ENCODE assay signal across 13 cellular contexts in genomic region chr7:100543586-100543985, GRCh38. TPM values are rescaled to one million over a fixed set of nuclear protein-coding genes. Genes with fewer than 3 reads are reported as not detected.
A peak's percentile ranks its signal among the peaks of the same experiment; 100 is the strongest.
DNase-seq lines count a peak whose midpoint lies in the region; ATAC-seq, FAIRE-seq and TF ChIP-seq lines count a peak whose summit lies in the region.
"Had no signal": no experiment of that assay in that cellular context is flagged by ENCODE, and none has a peak within 500 bp of the region (broad histone marks: within the 10 kb centered on the region; RNA-seq: fewer than 3 reads in every experiment).

No MANE protein-coding gene starts in this region.

- no peak overlapping the region for H2BK5ac ChIP-seq in H1 (ENCODE audit: low read depth, low read length)

- H3K27me3 ChIP-seq in RWPE2 (ENCODE audit: insufficient read depth, poor library complexity, severe bottlenecking) (no peaks in the 10 kb centered on the region), H1 (replicated peaks in 1 of 4; ENCODE audit: control insufficient read depth in 3 of 4, extremely low read depth in 1 of 4, insufficient read depth in 3 of 4, low read length in 3 of 4) (peaks cover 0 to 3% (median 2%) of the 10 kb centered on the region in 4 experiments; a peak in 3 of 7 replicates), small intestine (ENCODE audit: control insufficient read depth in 2 of 2, insufficient read depth in 2 of 2, low read length in 2 of 2) (no peaks in the 10 kb centered on the region)
- H3K27me3 ChIP-seq: right atrium auricular region, SJCRH30 had no signal

- intact Hi-C loops in Calu3 (cut with micrococcal nuclease; ENCODE audit: unreplicated experiment) = no loop called here

- no peak overlapping the region for H3K18ac ChIP-seq in H1 (ENCODE audit: extremely low read depth, low read length)

- no peaks in the 10 kb centered on the region for H3K27me3 Mint-ChIP-seq in Calu3 (ENCODE audit: unreplicated experiment)

- ATAC-seq in RWPE2 (ENCODE audit: low read depth) (no peak), GM21737 (IDR thresholded peaks at IDR 0.05; ENCODE audit: unreplicated experiment) (no peak)

- no peak overlapping the region for H4K5ac ChIP-seq in H1 (ENCODE audit: insufficient read length, low read depth, low read length)

- peaks cover 35% of the 10 kb centered on the region for H3K36me3 Mint-ChIP-seq in Calu3 (ENCODE audit: insufficient read depth, unreplicated experiment)

- H2AK5ac ChIP-seq in H1 (ENCODE audit: low read depth, low read length) = no peak overlapping the region

- TF ChIP-seq CTCF in Calu3 (IDR thresholded peaks at IDR 0.05; ENCODE audit: unreplicated experiment) = no peak
- TF ChIP-seq CTCF in RWPE2 (IDR thresholded peaks at IDR 0.05; ENCODE audit: poor library complexity, severe bottlenecking) = no peak
- no peak for TF ChIP-seq CTCF in H1 (IDR thresholded peaks at IDR 0.05; ENCODE audit: control extremely low read depth in 1 of 3, insufficient read depth in 1 of 3, low read depth in 1 of 3, low read length in 3 of 3)

- no peak overlapping the region for H4K8ac ChIP-seq in H1 (ENCODE audit: extremely low read depth, insufficient read depth, low read length)

- no peak for TF ChIP-seq POLR2A in H1 (IDR thresholded peaks at IDR 0.05; ENCODE audit: control extremely low read depth in 1 of 2, low read depth in 2 of 2, low read length in 2 of 2)

- DNase-seq in Calu3 = no peak
- DNase-seq in RWPE2 (ENCODE audit: low spot score) = no peak
- no peak for DNase-seq in H1 (ENCODE audit: low read depth in 1 of 2, low spot score in 2 of 2)
- no peak for DNase-seq in small intestine
- no peak for DNase-seq in foreskin melanocyte
- no peak for DNase-seq in mucosa of gallbladder (ENCODE audit: low spot score)
- no peak for DNase-seq in SIG-M5 treated with dmso at 0.1 percent for 504 hours (lab: John Stamatoyannopoulos, UW; ENCODE audit: unreplicated experiment)
- DNase-seq: NCI-H226, SJCRH30 had no signal

- no TSS peak for BruUV-seq in Calu3 (replicated peaks; lab: Mats Ljungman, UMichigan)

- H4K91ac ChIP-seq in H1 (replicated peaks; ENCODE audit: insufficient read length, low read length) = no peak overlapping the region

- peaks cover 75% of the 10 kb centered on the region for H3K4me1 Mint-ChIP-seq in Calu3 (ENCODE audit: low read depth, unreplicated experiment)

- H3K27ac ChIP-seq in RWPE2 (ENCODE audit: poor library complexity, severe bottlenecking) (peak overlapping the region; percentile 98), H1 (ENCODE audit: low read depth, low read length) (no peak overlapping the region), small intestine (ENCODE audit: low read depth in 1 of 2, low read length in 1 of 2) (peak overlapping the region; percentile 42 to 57)
- H3K27ac ChIP-seq: SJCRH30 had no signal

- H3K23me2 ChIP-seq in H1 (ENCODE audit: low read depth, low read length) = peaks cover 4% of the 10 kb centered on the region

- no peaks in the 10 kb centered on the region for H3K9me3 Mint-ChIP-seq in Calu3 (ENCODE audit: low read depth, unreplicated experiment)

- no peak overlapping the region for H2BK15ac ChIP-seq in H1 (ENCODE audit: low read length)

- H3K23ac ChIP-seq in H1 (ENCODE audit: insufficient read length) = no peak overlapping the region

- H3K4me3 ChIP-seq in RWPE2 (ENCODE audit: severe bottlenecking) (no peak overlapping the region), H1 (ENCODE audit: extremely low read depth in 1 of 4, insufficient read depth in 2 of 4, low read depth in 3 of 4, low read length in 4 of 4) (no peak overlapping the region), small intestine (ENCODE audit: low read depth in 1 of 2, low read length in 2 of 2) (no peak overlapping the region)
- H3K4me3 ChIP-seq: right atrium auricular region, SJCRH30 had no signal

- no peak for TF ChIP-seq RAD21 in H1 (IDR thresholded peaks at IDR 0.05 in 1 of 2, conservative IDR thresholded peaks at IDR 0.05 in 1 of 2; ENCODE audit: low read depth in 2 of 2, low read length in 2 of 2)

- H3K79me2 ChIP-seq in H1 (ENCODE audit: control insufficient read depth in 1 of 2, insufficient read depth in 2 of 2, low read length in 2 of 2) = peaks cover 0 to 48% of the 10 kb centered on the region in 2 experiments; a peak in 3 of 4 replicates

- no peak overlapping the region for H3K4ac ChIP-seq in H1 (replicated peaks; ENCODE audit: insufficient read length, low read depth, low read length)

- no peak overlapping the region for H3K56ac ChIP-seq in H1 (replicated peaks; ENCODE audit: insufficient read length, low read depth, low read length)

- H3K9ac ChIP-seq in H1 (replicated peaks in 1 of 4; ENCODE audit: extremely low read depth in 1 of 4, low read depth in 3 of 4, low read length in 3 of 4) = no peak overlapping the region

- H2BK12ac ChIP-seq in H1 (ENCODE audit: low read depth, low read length) = peak overlapping the region; percentile 55; the same call in 1 of the 2 replicates

- no peaks in the 10 kb centered on the region for H4K20me1 ChIP-seq in H1 (replicated peaks in 1 of 2; ENCODE audit: control insufficient read depth in 1 of 2, insufficient read depth in 2 of 2, low read length in 2 of 2)

- H2BK20ac ChIP-seq in H1 (ENCODE audit: low read length) = no peak overlapping the region

- TF ChIP-seq EP300 in H1 (IDR thresholded peaks at IDR 0.05; ENCODE audit: borderline replicate concordance in 1 of 2, low read depth in 2 of 2, low read length in 2 of 2) = no peak

- H3K9me3 ChIP-seq in RWPE2 (ENCODE audit: severe bottlenecking) = no peaks in the 10 kb centered on the region
- H3K9me3 ChIP-seq in H1 (ENCODE audit: insufficient read depth in 2 of 2, low read depth in 1 of 2, low read length in 1 of 2) = no peaks in the 10 kb centered on the region
- no peaks in the 10 kb centered on the region for H3K9me3 ChIP-seq in small intestine (ENCODE audit: control insufficient read depth, low read depth)
- H3K9me3 ChIP-seq: right atrium auricular region, SJCRH30 had no signal

- FAIRE-seq in H1 (lab: Jason Lieb, UNC) (no peak), small intestine (lab: Jason Lieb, UNC) (no peak)

- H3K36me3 ChIP-seq in RWPE2 (ENCODE audit: low read depth) (peaks cover 1% of the 10 kb centered on the region), H1 (ENCODE audit: control insufficient read depth in 2 of 4, insufficient read depth in 4 of 4, low read length in 3 of 4) (no peaks in the 10 kb centered on the region), small intestine (ENCODE audit: control insufficient read depth in 2 of 2, insufficient read depth in 2 of 2, low read length in 2 of 2) (no peaks in the 10 kb centered on the region)
- H3K36me3 ChIP-seq: right atrium auricular region, SJCRH30 had no signal

- no peak overlapping the region for H2AFZ ChIP-seq in H1 (ENCODE audit: low read length)

- H2BK120ac ChIP-seq in H1 (replicated peaks; ENCODE audit: low read depth, low read length) = no peak overlapping the region

- H3K4me3 Mint-ChIP-seq in Calu3 (ENCODE audit: low read depth, unreplicated experiment) = no peak overlapping the region

- no peak overlapping the region for H3K4me2 ChIP-seq in H1 (ENCODE audit: insufficient read depth in 1 of 2, low read depth in 2 of 2, low read length in 2 of 2)

- H3K14ac ChIP-seq in H1 (ENCODE audit: insufficient read length) = no peak overlapping the region

- CTCF ChIA-PET in Calu3 (lab: Charles Lee) = no interaction called here
- CTCF ChIA-PET in H1 (lab: Charles Lee; ENCODE audit: partially characterized antibody) = interaction anchor here (0.6 to 26.5 kb wide), 4 partner anchors 9 to 68 kb away, joined by 3 to 341 read pairs (median 4); no protein-coding TSS in a partner anchor

- 46% methylated on average over 1 of the region's 1 CpG; no CpG with 5 or more reads in 1 of the 2 experiments for WGBS in H1 (ENCODE audit: extremely low coverage in 1 of 2, insufficient coverage in 1 of 2, insufficient read length in 1 of 2, insufficient replicate concordance in 2 of 2, low coverage in 1 of 2, low lambda C conversion rate in 2 of 2, missing lambda C conversion rate in 1 of 2), 2 experiments
- 43 to 56% (median 50%) methylated on average over 1 of the region's 1 CpG for WGBS in small intestine, 3 donors

- H3K4me1 ChIP-seq in RWPE2 (ENCODE audit: insufficient read depth, poor library complexity, severe bottlenecking) = peaks cover 45% of the 10 kb centered on the region
- H3K4me1 ChIP-seq in H1 (replicated peaks in 1 of 4; ENCODE audit: control insufficient read depth in 3 of 4, insufficient read depth in 4 of 4, low read length in 3 of 4) = peaks cover 13 to 49% (median 28%) of the 10 kb centered on the region in 4 experiments; a peak in 6 of 7 replicates
- H3K4me1 ChIP-seq in small intestine (ENCODE audit: control insufficient read depth in 2 of 2, insufficient read depth in 1 of 2, low read depth in 1 of 2, low read length in 1 of 2) = peaks cover 27 to 40% of the 10 kb centered on the region in 2 donors

- H3K79me1 ChIP-seq in H1 (ENCODE audit: low read depth, low read length) = no peaks in the 10 kb centered on the region; the same call in 1 of the 2 replicates

- POLR2A ChIA-PET in H1 (lab: Charles Lee; ENCODE audit: partially characterized antibody) = interaction anchor here (0.8 to 2.7 kb wide), 6 partner anchors 12 to 74 kb away, joined by 3 to 6 read pairs (median 3); no protein-coding TSS in a partner anchor

- H3K27ac Mint-ChIP-seq in Calu3 (ENCODE audit: unreplicated experiment) = peak overlapping the region; percentile 99

RNA-seq across cellular contexts. Expression of gene AGFG2, which starts 4.6 kb away (rescaled TPM):
- total RNA-seq in Calu3 (2022) (45.6 and 63.1 TPM in 2 replicates), mucosa of gallbladder (102 TPM)
- 7.6 TPM in 2 replicates for total RNA-seq in H1 (2021; fragmentation: NEBNext Ultra II Directional; extraction: Animal tissue kit (Norgen Biotek cat#: 25700))
- polyA plus RNA-seq in H1 (2011; rRNA removed) (11.2 and 15.9 TPM in 2 replicates), small intestine (10 to 100 TPM in 2 of 3 donors, 1 to 10 TPM in 1; 9.5 to 23.9 (median 11.0) TPM)
- 8.7 TPM for polyA plus RNA-seq in H1 (2011; cell fraction: cytosol; rRNA removed)
- polyA plus RNA-seq in H1 (2011; cell fraction: nucleus; rRNA removed) = 18.2 TPM
- 5.8 to 9.2 TPM (median 6.5 TPM) in 4 replicates for polyA plus RNA-seq in H1 (2012, experiment 1 of 2)
- polyA plus RNA-seq in H1 (2012, experiment 2 of 2) = 4.1 TPM
- 2.6 TPM for polyA plus RNA-seq in H1 (2013, experiment 1 of 2)
- polyA plus RNA-seq in H1 (2013, experiment 2 of 2) = 3.0 TPM
- 7.0 and 7.5 TPM in 2 replicates for polyA minus RNA-seq in H1 (2011; rRNA and poly(A)+ RNA removed)
- polyA minus RNA-seq in H1 (2011; cell fraction: cytosol; rRNA and poly(A)+ RNA removed) = 12.4 TPM
- polyA minus RNA-seq in H1 (2011; cell fraction: nucleus; rRNA and poly(A)+ RNA removed) = 13.5 TPM

RNA-seq across cellular contexts. Expression of gene SAP25, which starts 30.1 kb away (rescaled TPM):
- total RNA-seq in Calu3 (2022) = 3.1 and 3.2 TPM in 2 replicates
- 5.4 and 5.8 TPM in 2 replicates for total RNA-seq in H1 (2021; fragmentation: NEBNext Ultra II Directional; extraction: Animal tissue kit (Norgen Biotek cat#: 25700))
- polyA plus RNA-seq in H1 (2011; rRNA removed) = 3.6 and 8.2 TPM in 2 replicates
- 2.3 TPM for polyA plus RNA-seq in H1 (2011; cell fraction: cytosol; rRNA removed)
- 33.0 TPM for polyA plus RNA-seq in H1 (2011; cell fraction: nucleus; rRNA removed)
- polyA plus RNA-seq in H1 (2012, experiment 1 of 2) = 4.8 to 6.4 TPM (median 5.3 TPM) in 4 replicates
- polyA plus RNA-seq in H1 (2012, experiment 2 of 2) = 4.1 TPM
- 5.7 TPM for polyA plus RNA-seq in H1 (2013, experiment 1 of 2)
- 4.9 TPM for polyA plus RNA-seq in H1 (2013, experiment 2 of 2)
- polyA minus RNA-seq in H1 (2011; rRNA and poly(A)+ RNA removed) = not detected in 2 replicates
- not detected for polyA minus RNA-seq in H1 (2011; cell fraction: cytosol; rRNA and poly(A)+ RNA removed)
- polyA minus RNA-seq in H1 (2011; cell fraction: nucleus; rRNA and poly(A)+ RNA removed) = 3.1 TPM
- 10 to 100 TPM in 2 of 3 donors, 1 to 10 TPM in 1; 2.0 to 28.2 (median 18.6) TPM for polyA plus RNA-seq in small intestine
- 13.3 TPM for total RNA-seq in mucosa of gallbladder
- total RNA-seq: cardiac septum, lung microvascular endothelial cell, right atrium auricular region had no signal

RNA-seq across cellular contexts. Expression of gene LRCH4, which starts 42.3 kb away (rescaled TPM):
- 29.0 and 34.6 TPM in 2 replicates for total RNA-seq in Calu3 (2022)
- 34.5 and 36.6 TPM in 2 replicates for total RNA-seq in H1 (2021; fragmentation: NEBNext Ultra II Directional; extraction: Animal tissue kit (Norgen Biotek cat#: 25700))
- 15.5 and 36.5 TPM in 2 replicates for polyA plus RNA-seq in H1 (2011; rRNA removed)
- polyA plus RNA-seq in H1 (2011; cell fraction: cytosol; rRNA removed) = 14.3 TPM
- 126 TPM for polyA plus RNA-seq in H1 (2011; cell fraction: nucleus; rRNA removed)
- 16.5 to 30.3 TPM (median 28.4 TPM) in 4 replicates for polyA plus RNA-seq in H1 (2012, experiment 1 of 2)
- polyA plus RNA-seq in H1 (2012, experiment 2 of 2) = 20.6 TPM
- 30.9 TPM for polyA plus RNA-seq in H1 (2013, experiment 1 of 2)
- 27.8 TPM for polyA plus RNA-seq in H1 (2013, experiment 2 of 2)
- polyA minus RNA-seq in H1 (2011; rRNA and poly(A)+ RNA removed) = 10.6 and 13.2 TPM in 2 replicates
- polyA minus RNA-seq in H1 (2011; cell fraction: cytosol; rRNA and poly(A)+ RNA removed) = 26.1 TPM
- 45.6 TPM for polyA minus RNA-seq in H1 (2011; cell fraction: nucleus; rRNA and poly(A)+ RNA removed)
- polyA plus RNA-seq in small intestine = 100 to 1,000 TPM in 1 of 3 donors, 10 to 100 TPM in 2; 33.4 to 111 (median 72.0) TPM
- 131 TPM for total RNA-seq in mucosa of gallbladder

RNA-seq across cellular contexts. Expression of gene FBXO24, which starts 42.5 kb away (rescaled TPM):
- 0.29 and 0.66 TPM in 2 replicates for total RNA-seq in Calu3 (2022)
- 0.35 and 0.59 TPM in 2 replicates for total RNA-seq in H1 (2021; fragmentation: NEBNext Ultra II Directional; extraction: Animal tissue kit (Norgen Biotek cat#: 25700))
- polyA plus RNA-seq in H1 (2011; rRNA removed) = 0.57 and 0.83 TPM in 2 replicates
- polyA plus RNA-seq in H1 (2011; cell fraction: cytosol; rRNA removed) = 0.57 TPM
- polyA plus RNA-seq in H1 (2011; cell fraction: nucleus; rRNA removed) = 1.4 TPM
- 0.80 to 1.5 TPM (median 1.1 TPM) in 4 replicates for polyA plus RNA-seq in H1 (2012, experiment 1 of 2)
- polyA plus RNA-seq in H1 (2012, experiment 2 of 2) = 0.17 TPM
- polyA plus RNA-seq in H1 (2013, experiment 1 of 2) = 0.39 TPM
- polyA plus RNA-seq in H1 (2013, experiment 2 of 2) = 0.28 TPM
- 0.66 and 0.95 TPM in 2 replicates for polyA minus RNA-seq in H1 (2011; rRNA and poly(A)+ RNA removed)
- not detected for polyA minus RNA-seq in H1 (2011; cell fraction: cytosol; rRNA and poly(A)+ RNA removed)
- 0.30 TPM for polyA minus RNA-seq in H1 (2011; cell fraction: nucleus; rRNA and poly(A)+ RNA removed)
- under 1 TPM in 1 of 3 donors, not detected in 2; 0.55 TPM for polyA plus RNA-seq in small intestine
- 1.6 TPM for total RNA-seq in mucosa of gallbladder
- total RNA-seq: SJCRH30 had no signal

RNA-seq across cellular contexts. Expression of gene PCOLCE, which starts 58.6 kb away (rescaled TPM):
- 4.4 and 6.1 TPM in 2 replicates for total RNA-seq in Calu3 (2022)
- 69.2 and 70.6 TPM in 2 replicates for total RNA-seq in H1 (2021; fragmentation: NEBNext Ultra II Directional; extraction: Animal tissue kit (Norgen Biotek cat#: 25700))
- polyA plus RNA-seq in H1 (2011; rRNA removed) = 21.5 and 46.6 TPM in 2 replicates
- polyA plus RNA-seq in H1 (2011; cell fraction: cytosol; rRNA removed) = 26.8 TPM
- 126 TPM for polyA plus RNA-seq in H1 (2011; cell fraction: nucleus; rRNA removed)
- 80.3 to 96.2 TPM (median 87.0 TPM) in 4 replicates for polyA plus RNA-seq in H1 (2012, experiment 1 of 2)
- 81.2 TPM for polyA plus RNA-seq in H1 (2012, experiment 2 of 2)
- polyA plus RNA-seq in H1 (2013, experiment 1 of 2) = 132 TPM
- polyA plus RNA-seq in H1 (2013, experiment 2 of 2) = 122 TPM
- polyA minus RNA-seq in H1 (2011; rRNA and poly(A)+ RNA removed) = 7.8 and 13.1 TPM in 2 replicates
- polyA minus RNA-seq in H1 (2011; cell fraction: cytosol; rRNA and poly(A)+ RNA removed) = 27.5 TPM
- polyA minus RNA-seq in H1 (2011; cell fraction: nucleus; rRNA and poly(A)+ RNA removed) = 29.2 TPM
- 10 to 100 TPM in 1 of 3 donors, 1 to 10 TPM in 2; 1.9 to 17.0 (median 2.5) TPM for polyA plus RNA-seq in small intestine
- total RNA-seq in mucosa of gallbladder = 55.4 TPM
- total RNA-seq: lung microvascular endothelial cell had no signal
